Comparison of ENCODE assay signal across 17 cellular contexts in the genomic region with DNA sequence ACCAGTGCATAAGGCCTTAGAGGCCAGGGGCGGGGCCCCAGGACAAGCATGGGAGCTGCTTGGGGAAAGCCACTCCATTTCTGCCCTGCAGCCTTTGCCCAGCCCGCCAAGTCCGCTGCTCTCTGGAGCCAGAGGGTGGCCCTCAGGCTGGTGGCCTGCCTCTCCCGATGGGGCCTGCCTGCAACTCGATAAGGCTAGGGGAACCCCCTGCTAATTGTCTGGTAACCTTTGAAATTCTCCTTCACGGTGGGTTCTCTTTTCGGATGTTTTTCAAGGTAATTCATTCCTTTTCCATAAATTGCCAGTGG.
A peak's percentile ranks its signal among the peaks of the same experiment; 100 is the strongest.
DNase-seq lines count a peak whose midpoint lies in the region; ATAC-seq and TF ChIP-seq lines count a peak whose summit lies in the region.
"Had no signal": no experiment of that assay in that cellular context is flagged by ENCODE, and none has a peak within 500 bp of the region (broad histone marks: within the 10 kb centered on the region; RNA-seq: fewer than 3 reads in every experiment).

No MANE protein-coding gene starts in this region.

- H3K9me3 ChIP-seq in left ventricle myocardium inferior (replicated peaks), result no peaks in the 10 kb centered on the region
- H3K9me3 ChIP-seq in heart right ventricle, result no peaks in the 10 kb centered on the region
- H3K9me3 ChIP-seq in adipocyte (ENCODE audit: control insufficient read depth, low read length), result no peaks in the 10 kb centered on the region

- peaks cover 70% of the 10 kb centered on the region for H3K4me1 Mint-ChIP-seq in nephron
- no peaks in the 10 kb centered on the region for H3K4me1 Mint-ChIP-seq in activated T-helper 1 cell treated with anti-CD3 and anti-CD28 coated beads, Interleukin-12 subunit alpha, Interleukin-12 subunit beta, Interleukin-2, Interleukin-4 antibody, amounts not matched to agents 30 ng/mL and 10 ng/mL and 1 ng/mL, durations not matched to agents 14 hours and 24 hours and 36 hours (ENCODE audit: low read depth)

- H3K4me3 ChIP-seq in left ventricle myocardium inferior, result no peak overlapping the region
- H3K4me3 ChIP-seq in heart right ventricle, result no peak overlapping the region
- no peak overlapping the region for H3K4me3 ChIP-seq in adipocyte (ENCODE audit: low read length)
- no peak overlapping the region for H3K4me3 ChIP-seq in lower leg skin (ENCODE audit: low read depth, poor library complexity, severe bottlenecking)

- no peak for TF ChIP-seq POLR2A in lower leg skin (IDR thresholded peaks at IDR 0.05)

- 79 to 80% methylated on average over 7 of the region's 7 CpGs for WGBS in heart right ventricle, 2 donors
- WGBS in lower leg skin, 2 donors, result 86 to 89% methylated on average over 7 of the region's 7 CpGs

- no peak overlapping the region for H3K4me3 Mint-ChIP-seq in nephron
- H3K4me3 Mint-ChIP-seq in activated T-helper 1 cell treated with anti-CD3 and anti-CD28 coated beads, Interleukin-12 subunit alpha, Interleukin-12 subunit beta, Interleukin-2, Interleukin-4 antibody, amounts not matched to agents 30 ng/mL and 10 ng/mL and 1 ng/mL, durations not matched to agents 14 hours and 24 hours and 36 hours, result no peak overlapping the region

- peak overlapping the region; percentile 21 for H3K9ac ChIP-seq in adipocyte (ENCODE audit: low read length)

- H3K27ac Mint-ChIP-seq in nephron, result peak overlapping the region; percentile 0 to 76 (median 71)
- H3K27ac Mint-ChIP-seq in activated T-helper 1 cell treated with anti-CD3 and anti-CD28 coated beads, Interleukin-12 subunit alpha, Interleukin-12 subunit beta, Interleukin-2, Interleukin-4 antibody, amounts not matched to agents 30 ng/mL and 10 ng/mL and 1 ng/mL, durations not matched to agents 14 hours and 24 hours and 36 hours, result no peak overlapping the region

- intact Hi-C loops in left ventricle myocardium inferior (cut with micrococcal nuclease) (no loop called here), heart right ventricle (cut with DNase I) (no loop called here), lower leg skin (cut with DNase I; ENCODE audit: low total_unique reads) (no loop called here)
- intact Hi-C loops in activated T-helper 1 cell treated with anti-CD3 and anti-CD28 coated beads, Interleukin-12 subunit alpha, Interleukin-12 subunit beta, Interleukin-2, Interleukin-4 antibody, amounts not matched to agents 30 ng/mL and 10 ng/mL and 1 ng/mL, durations not matched to agents 14 hours and 24 hours and 36 hours (cut with micrococcal nuclease), result no loop called here

- peak overlapping the region; percentile 88 for H3K27ac ChIP-seq in left ventricle myocardium inferior (replicated peaks)
- H3K27ac ChIP-seq in heart right ventricle, result peak overlapping the region in 4 of 10 donors; percentile 34 to 95 (median 94)

- H3K9me3 Mint-ChIP-seq in nephron, result no peaks in the 10 kb centered on the region
- H3K9me3 Mint-ChIP-seq in activated T-helper 1 cell treated with anti-CD3 and anti-CD28 coated beads, Interleukin-12 subunit alpha, Interleukin-12 subunit beta, Interleukin-2, Interleukin-4 antibody, amounts not matched to agents 30 ng/mL and 10 ng/mL and 1 ng/mL, durations not matched to agents 14 hours and 24 hours and 36 hours, result no peaks in the 10 kb centered on the region

- peaks cover 20% of the 10 kb centered on the region for H3K36me3 Mint-ChIP-seq in nephron (ENCODE audit: low read depth)
- H3K36me3 Mint-ChIP-seq in activated T-helper 1 cell treated with anti-CD3 and anti-CD28 coated beads, Interleukin-12 subunit alpha, Interleukin-12 subunit beta, Interleukin-2, Interleukin-4 antibody, amounts not matched to agents 30 ng/mL and 10 ng/mL and 1 ng/mL, durations not matched to agents 14 hours and 24 hours and 36 hours (ENCODE audit: low read depth), result no peaks in the 10 kb centered on the region

- no peak for ATAC-seq in heart right ventricle
- no peak for ATAC-seq in GM18867 (IDR thresholded peaks at IDR 0.05; ENCODE audit: unreplicated experiment)

- H3K4me1 ChIP-seq in left ventricle myocardium inferior (peaks cover 98% of the 10 kb centered on the region), heart right ventricle (peaks cover 54 to 100% (median 88%) of the 10 kb centered on the region in 9 donors), adipocyte (ENCODE audit: control insufficient read depth, insufficient read depth, low read length) (peaks cover 73% of the 10 kb centered on the region)

- H3K27me3 ChIP-seq in left ventricle myocardium inferior (ENCODE audit: low read depth) (no peaks in the 10 kb centered on the region), heart right ventricle (no peaks in the 10 kb centered on the region), adipocyte (replicated peaks; ENCODE audit: control insufficient read depth, insufficient read depth, low read length) (no peaks in the 10 kb centered on the region)

- H3K36me3 ChIP-seq in left ventricle myocardium inferior (peaks cover 34% of the 10 kb centered on the region), heart right ventricle (peaks cover 0 to 60% (median 0%) of the 10 kb centered on the region in 9 donors), adipocyte (ENCODE audit: control insufficient read depth, insufficient read depth, low read length, severe bottlenecking) (peaks cover 48% of the 10 kb centered on the region)

- DNase-seq in left ventricle myocardium inferior (no peak), heart right ventricle (no peak), adipocyte (ENCODE audit: low read depth) (no peak), SIG-M5 treated with dmso at 0.1 percent for 504 hours (lab: John Stamatoyannopoulos, UW; ENCODE audit: unreplicated experiment) (no peak), lower leg skin (ENCODE audit: low spot score in 2 of 2) (no peak)
- DNase-seq in activated T-helper 1 cell treated with anti-CD3 and anti-CD28 coated beads, Interleukin-12 subunit alpha, Interleukin-12 subunit beta, Interleukin-2, Interleukin-4 antibody, amounts not matched to agents 30 ng/mL and 10 ng/mL and 1 ng/mL, durations not matched to agents 14 hours and 24 hours and 36 hours (ENCODE audit: low spot score), result no peak
- DNase-seq: 8988T, C1 segment of cervical spinal cord, DMS79 treated with DMSO at 0.1 percent for 48 hours, GOT3, NCI-H1092, NCI-H146, NCI-H2081, NCI-H524, SHP77 had no signal

- TF ChIP-seq CTCF in left ventricle myocardium inferior (IDR thresholded peaks at IDR 0.05; ENCODE audit: borderline replicate concordance), result no peak
- no peak for TF ChIP-seq CTCF in heart right ventricle (IDR thresholded peaks at IDR 0.05)
- TF ChIP-seq CTCF in nephron (IDR thresholded peaks at IDR 0.05; ENCODE audit: unreplicated experiment in 3 of 3), result no peak
- TF ChIP-seq CTCF in lower leg skin (IDR thresholded peaks at IDR 0.05), result no peak

- H3K27me3 Mint-ChIP-seq in nephron (ENCODE audit: low read depth), result no peaks in the 10 kb centered on the region
- peaks cover 2% of the 10 kb centered on the region for H3K27me3 Mint-ChIP-seq in activated T-helper 1 cell treated with anti-CD3 and anti-CD28 coated beads, Interleukin-12 subunit alpha, Interleukin-12 subunit beta, Interleukin-2, Interleukin-4 antibody, amounts not matched to agents 30 ng/mL and 10 ng/mL and 1 ng/mL, durations not matched to agents 14 hours and 24 hours and 36 hours (ENCODE audit: insufficient read depth)
